Comparison of ENCODE assay signal across 8 cellular contexts in genomic region chr4:74675673-74676279, GRCh38.
DNase-seq lines count a peak whose midpoint lies in the region; ATAC-seq and TF ChIP-seq lines count a peak whose summit lies in the region.

No MANE protein-coding gene starts in this region.

- H3K9me3 ChIP-seq in testis = no peaks in the 10 kb centered on the region

- peak in 1 of 2 donors; percentile 11 for DNase-seq in stimulated activated naive CD8-positive, alpha-beta T cell treated with anti-CD3 and anti-CD28 coated beads, Interleukin-15, amount 100 ng/mL, for 72 hours
- no peak for DNase-seq in stimulated activated naive CD8-positive, alpha-beta T cell treated with anti-CD3 and anti-CD28 coated beads, Interleukin-15, Interleukin-2, amounts not matched to agents 100 U/mL and 50 U/mL, for 24 hours
- DNase-seq in HEK293T (ENCODE audit: extremely low spot score) = peak; percentile 65
- peak; percentile 47 for DNase-seq in NCI-H187 treated with DMSO at 0.1 percent for 48 hours (lab: John Stamatoyannopoulos, UW)
- peak; percentile 26 for DNase-seq in activated CD8-positive, alpha-beta T cell treated with anti-CD3 and anti-CD28 coated beads, Interleukin-2, amount 10 ng/mL, durations not matched to agents 7 days and 5 days
- DNase-seq in hepatic stellate cell (ENCODE audit: low spot score) = peak; percentile 16
- peak; percentile 25 for DNase-seq in testis

- H3K4me3 ChIP-seq in testis = no peak overlapping the region

- ATAC-seq in stimulated activated naive CD8-positive, alpha-beta T cell treated with anti-CD3 and anti-CD28 coated beads, Interleukin-15, amount 100 ng/mL, for 72 hours = peak; percentile 68
- ATAC-seq in stimulated activated naive CD8-positive, alpha-beta T cell treated with anti-CD3 and anti-CD28 coated beads, Interleukin-15, Interleukin-2, amounts not matched to agents 100 U/mL and 50 U/mL, for 24 hours = no peak
- peak; percentile 60 for ATAC-seq in activated CD8-positive, alpha-beta T cell treated with anti-CD3 and anti-CD28 coated beads, Interleukin-2, amount 10 ng/mL, durations not matched to agents 7 days and 5 days
- no peak for ATAC-seq in GM18907 (IDR thresholded peaks at IDR 0.05; ENCODE audit: unreplicated experiment)

- TF ChIP-seq POLR2A in testis (IDR thresholded peaks at IDR 0.05) = no peak

- H3K27ac Mint-ChIP-seq in stimulated activated naive CD8-positive, alpha-beta T cell treated with anti-CD3 and anti-CD28 coated beads, Interleukin-15, amount 100 ng/mL, for 72 hours = no peak overlapping the region
- no peak overlapping the region for H3K27ac Mint-ChIP-seq in activated CD8-positive, alpha-beta T cell treated with anti-CD3 and anti-CD28 coated beads, Interleukin-2, amount 10 ng/mL, durations not matched to agents 7 days and 5 days

- intact Hi-C loops in testis (cut with DNase I; ENCODE audit: low total_unique reads) = loop anchor here (10.0 kb wide), 1 partner anchor 301 kb away; no protein-coding TSS in a partner anchor

- WGBS in testis, 2 donors = 6 to 14% methylated on average over 5 of the region's 5 CpGs

- no peaks in the 10 kb centered on the region for H3K9me3 Mint-ChIP-seq in stimulated activated naive CD8-positive, alpha-beta T cell treated with anti-CD3 and anti-CD28 coated beads, Interleukin-15, amount 100 ng/mL, for 72 hours
- H3K9me3 Mint-ChIP-seq in activated CD8-positive, alpha-beta T cell treated with anti-CD3 and anti-CD28 coated beads, Interleukin-2, amount 10 ng/mL, durations not matched to agents 7 days and 5 days (ENCODE audit: insufficient read depth) = no peaks in the 10 kb centered on the region

- H3K36me3 ChIP-seq in testis (ENCODE audit: low read depth, missing control alignments) = no peaks in the 10 kb centered on the region

- no peaks in the 10 kb centered on the region for H3K36me3 Mint-ChIP-seq in activated CD8-positive, alpha-beta T cell treated with anti-CD3 and anti-CD28 coated beads, Interleukin-2, amount 10 ng/mL, durations not matched to agents 7 days and 5 days (ENCODE audit: low read depth)

- peaks cover 6% of the 10 kb centered on the region for H3K4me1 Mint-ChIP-seq in stimulated activated naive CD8-positive, alpha-beta T cell treated with anti-CD3 and anti-CD28 coated beads, Interleukin-15, amount 100 ng/mL, for 72 hours
- no peaks in the 10 kb centered on the region for H3K4me1 Mint-ChIP-seq in activated CD8-positive, alpha-beta T cell treated with anti-CD3 and anti-CD28 coated beads, Interleukin-2, amount 10 ng/mL, durations not matched to agents 7 days and 5 days (ENCODE audit: low read depth)

- H3K27me3 ChIP-seq in testis = no peaks in the 10 kb centered on the region

- no peak overlapping the region for H3K27ac ChIP-seq in testis

- POLR2A ChIA-PET in HEK293T (lab: Yijun Ruan, JAX) = no interaction called here
- POLR2A ChIA-PET in activated CD8-positive, alpha-beta T cell treated with anti-CD3 and anti-CD28 coated beads, Interleukin-2, amount 10 ng/mL, durations not matched to agents 7 days and 5 days (lab: Charles Lee) = no interaction called here

- H3K4me1 ChIP-seq in testis = no peaks in the 10 kb centered on the region

- CTCF ChIA-PET in HEK293T (lab: Yijun Ruan, JAX) = interaction anchor here (0.9 to 1.5 kb wide), 4 partner anchors 298 to 369 kb away, joined by 3 to 9 read pairs (median 4); no protein-coding TSS in a partner anchor
- CTCF ChIA-PET in activated CD8-positive, alpha-beta T cell treated with anti-CD3 and anti-CD28 coated beads, Interleukin-2, amount 10 ng/mL, durations not matched to agents 7 days and 5 days (lab: Charles Lee) = interaction anchor here (0.6 to 3.0 kb wide), 13 partner anchors 11 to 486 kb away, joined by 3 to 22 read pairs (median 4); no protein-coding TSS in a partner anchor

- TF ChIP-seq CTCF in testis (IDR thresholded peaks at IDR 0.05) = peak in 2 of 3 experiments; percentile 49 to 58

- H3K4me3 Mint-ChIP-seq in stimulated activated naive CD8-positive, alpha-beta T cell treated with anti-CD3 and anti-CD28 coated beads, Interleukin-15, amount 100 ng/mL, for 72 hours = no peak overlapping the region
- no peak overlapping the region for H3K4me3 Mint-ChIP-seq in activated CD8-positive, alpha-beta T cell treated with anti-CD3 and anti-CD28 coated beads, Interleukin-2, amount 10 ng/mL, durations not matched to agents 7 days and 5 days

- peaks cover 25% of the 10 kb centered on the region for H3K27me3 Mint-ChIP-seq in stimulated activated naive CD8-positive, alpha-beta T cell treated with anti-CD3 and anti-CD28 coated beads, Interleukin-15, amount 100 ng/mL, for 72 hours
- H3K27me3 Mint-ChIP-seq in activated CD8-positive, alpha-beta T cell treated with anti-CD3 and anti-CD28 coated beads, Interleukin-2, amount 10 ng/mL, durations not matched to agents 7 days and 5 days (ENCODE audit: low read depth) = peaks cover 13% of the 10 kb centered on the region

TF ChIP-seq in HEK293T, 16 proteins besides CTCF, POLR2A, EP300 and RAD21:
- TF ChIP-seq L3MBTL2 (conservative IDR thresholded peaks at IDR 0.05) = no peak
- TF ChIP-seq PKNOX1 (IDR thresholded peaks at IDR 0.05) = no peak
- no peak for TF ChIP-seq SP1 (IDR thresholded peaks at IDR 0.05)
- TF ChIP-seq LEF1 (IDR thresholded peaks at IDR 0.05; ENCODE audit: borderline replicate concordance) = no peak
- no peak for TF ChIP-seq FOXK2 (IDR thresholded peaks at IDR 0.05)
- no peak for TF ChIP-seq CTBP1 (IDR thresholded peaks at IDR 0.05; ENCODE audit: borderline replicate concordance)
- TF ChIP-seq NFRKB (IDR thresholded peaks at IDR 0.05) = no peak
- no peak for TF ChIP-seq ARNT (IDR thresholded peaks at IDR 0.05)
- no peak for TF ChIP-seq ELF4 (IDR thresholded peaks at IDR 0.05)
- no peak for TF ChIP-seq HDGF (IDR thresholded peaks at IDR 0.05; ENCODE audit: borderline replicate concordance)

Comparison
In these comparisons a context has a peak if more than half of its experiments do, and no peak if none do; other contexts are left out.
1. ATAC-seq: peak in stimulated activated naive CD8-positive, alpha-beta T cell treated with anti-CD3 and anti-CD28 coated beads, Interleukin-15, amount 100 ng/mL, for 72 hours (single experiment) and activated CD8-positive, alpha-beta T cell treated with anti-CD3 and anti-CD28 coated beads, Interleukin-2, amount 10 ng/mL, durations not matched to agents 7 days and 5 days (single experiment); none in stimulated activated naive CD8-positive, alpha-beta T cell treated with anti-CD3 and anti-CD28 coated beads, Interleukin-15, Interleukin-2, amounts not matched to agents 100 U/mL and 50 U/mL, for 24 hours (single experiment) and GM18907 (single experiment).